Comparison of ENCODE assay signal across 1 cellular context in the genomic region with DNA sequence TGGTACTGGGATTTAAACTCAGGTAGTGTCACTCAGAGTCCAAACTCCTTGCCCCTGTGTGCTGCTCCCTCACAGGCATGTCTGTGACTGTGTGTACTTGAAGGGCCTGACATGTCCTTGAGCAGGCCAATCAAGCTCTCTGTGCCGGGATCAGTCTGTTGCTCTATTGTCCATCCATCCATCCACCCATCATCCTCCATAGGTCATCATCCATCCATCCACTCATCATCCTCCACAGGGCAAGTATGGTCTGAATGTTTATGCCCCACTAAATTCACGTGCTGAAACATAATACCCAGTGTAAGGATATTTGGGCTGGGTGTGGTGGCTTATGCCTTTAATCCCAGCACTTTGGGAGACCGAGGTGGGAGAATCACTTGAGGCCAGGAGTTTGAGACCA.
A peak's percentile ranks its signal among the peaks of the same experiment; 100 is the strongest.
TF ChIP-seq lines count a peak whose summit lies in the region.

No MANE protein-coding gene starts in this region.

TF ChIP-seq in HepG2, 621 proteins besides CTCF, POLR2A, EP300 and RAD21:
- TF ChIP-seq HMGA1 (CRISPR knock-in tag; conservative IDR thresholded peaks at IDR 0.05), result no peak
- TF ChIP-seq ZSCAN21 (CRISPR knock-in tag; IDR thresholded peaks at IDR 0.05; ENCODE audit: borderline replicate concordance), result no peak
- TF ChIP-seq ZMYM3 (CRISPR knock-in tag; IDR thresholded peaks at IDR 0.05), result 0 out of 2 replicates have a peak, but pooled peaks have one; percentile 31
- no peak for TF ChIP-seq HNRNPL (IDR thresholded peaks at IDR 0.05; ENCODE audit: low read depth, low read length)
- no peak for TF ChIP-seq RBAK (CRISPR knock-in tag; IDR thresholded peaks at IDR 0.05)
- TF ChIP-seq ZNF629 (CRISPR knock-in tag; conservative IDR thresholded peaks at IDR 0.05), result peak; percentile 72
- TF ChIP-seq, protein P1, sequence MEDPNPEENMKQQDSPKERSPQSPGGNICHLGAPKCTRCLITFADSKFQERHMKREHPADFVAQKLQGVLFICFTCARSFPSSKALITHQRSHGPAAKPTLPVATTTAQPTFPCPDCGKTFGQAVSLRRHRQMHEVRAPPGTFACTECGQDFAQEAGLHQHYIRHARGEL (CRISPR knock-in tag; IDR thresholded peaks at IDR 0.05), result 0 out of 2 replicates have a peak, but pooled peaks have one; percentile 38
- TF ChIP-seq, protein P2, sequence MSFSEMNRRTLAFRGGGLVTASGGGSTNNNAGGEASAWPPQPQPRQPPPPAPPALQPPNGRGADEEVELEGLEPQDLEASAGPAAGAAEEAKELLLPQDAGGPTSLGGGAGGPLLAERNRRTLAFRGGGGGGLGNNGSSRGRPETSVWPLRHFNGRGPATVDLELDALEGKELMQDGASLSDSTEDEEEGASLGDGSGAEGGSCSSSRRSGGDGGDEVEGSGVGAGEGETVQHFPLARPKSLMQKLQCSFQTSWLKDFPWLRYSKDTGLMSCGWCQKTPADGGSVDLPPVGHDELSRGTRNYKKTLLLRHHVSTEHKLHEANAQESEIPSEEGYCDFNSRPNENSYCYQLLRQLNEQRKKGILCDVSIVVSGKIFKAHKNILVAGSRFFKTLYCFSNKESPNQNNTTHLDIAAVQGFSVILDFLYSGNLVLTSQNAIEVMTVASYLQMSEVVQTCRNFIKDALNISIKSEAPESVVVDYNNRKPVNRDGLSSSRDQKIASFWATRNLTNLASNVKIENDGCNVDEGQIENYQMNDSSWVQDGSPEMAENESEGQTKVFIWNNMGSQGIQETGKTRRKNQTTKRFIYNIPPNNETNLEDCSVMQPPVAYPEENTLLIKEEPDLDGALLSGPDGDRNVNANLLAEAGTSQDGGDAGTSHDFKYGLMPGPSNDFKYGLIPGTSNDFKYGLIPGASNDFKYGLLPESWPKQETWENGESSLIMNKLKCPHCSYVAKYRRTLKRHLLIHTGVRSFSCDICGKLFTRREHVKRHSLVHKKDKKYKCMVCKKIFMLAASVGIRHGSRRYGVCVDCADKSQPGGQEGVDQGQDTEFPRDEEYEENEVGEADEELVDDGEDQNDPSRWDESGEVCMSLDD (CRISPR knock-in tag; IDR thresholded peaks at IDR 0.05; ENCODE audit: borderline replicate concordance), result no peak
- TF ChIP-seq ZSCAN29 (CRISPR knock-in tag; conservative IDR thresholded peaks at IDR 0.05), result no peak
- no peak for TF ChIP-seq ELF1 (CRISPR knock-in tag; IDR thresholded peaks at IDR 0.05)
- TF ChIP-seq MBNL3 (CRISPR knock-in tag; conservative IDR thresholded peaks at IDR 0.05), result no peak
- peak; percentile 34; the same call in 1 of the 2 replicates for TF ChIP-seq SALL1 (CRISPR knock-in tag; IDR thresholded peaks at IDR 0.05)
